ENCODE assay signal across 13 cellular contexts in genomic region chr12:71157601-71158233, GRCh38. TPM values are rescaled to one million over a fixed set of nuclear protein-coding genes. Genes with fewer than 3 reads are reported as not detected.
DNase-seq lines count a peak whose midpoint lies in the region; ATAC-seq and TF ChIP-seq lines count a peak whose summit lies in the region.
"Had no signal": no experiment of that assay in that cellular context is flagged by ENCODE, and none has a peak within 500 bp of the region (broad histone marks: within the 10 kb centered on the region; RNA-seq: fewer than 3 reads in every experiment).

TSS of gene TSPAN8 (minus strand) at chr12:71157999. CDS start at chr12:71157678, 321 bp downstream.

- H3K4me1 ChIP-seq in breast epithelium (no peaks in the 10 kb centered on the region), mammary epithelial cell (ENCODE audit: insufficient read depth, low read length) (no peaks in the 10 kb centered on the region), adipocyte (ENCODE audit: control insufficient read depth, insufficient read depth, low read length) (peaks cover 31% of the 10 kb centered on the region), upper lobe of left lung (peaks cover 0 to 12% (median 7%) of the 10 kb centered on the region in 4 donors)

- BruUV-seq in mammary epithelial cell (replicated peaks; lab: Mats Ljungman, UMichigan): no TSS peak

- peak within 1 kb of the TSS; percentile 7 to 23 (median 20) for H3K4me3 ChIP-seq in breast epithelium
- no peak within 1 kb of the TSS for H3K4me3 ChIP-seq in mammary epithelial cell (replicated peaks in 1 of 3; ENCODE audit: insufficient read depth in 1 of 3, low read depth in 2 of 3, low read length in 3 of 3)
- peak within 1 kb of the TSS; percentile 60 for H3K4me3 ChIP-seq in adipocyte (ENCODE audit: low read length)
- peak within 1 kb of the TSS in 3 of 4 donors; percentile 13 to 35 (median 21) for H3K4me3 ChIP-seq in upper lobe of left lung

- in situ Hi-C loops in mammary epithelial cell (cut with MboI; ENCODE audit: low sequenced_read_pairs in 2 of 2): no loop called here

- TF ChIP-seq POLR2A in breast epithelium (IDR thresholded peaks at IDR 0.05): no peak
- TF ChIP-seq POLR2A in upper lobe of left lung (IDR thresholded peaks at IDR 0.05): no peak

- DNase-seq in breast epithelium (ENCODE audit: low spot score in 2 of 2): no peak
- DNase-seq in mammary epithelial cell: no peak
- DNase-seq in adipocyte (ENCODE audit: low read depth): peak; percentile 10
- peak; percentile 45 for DNase-seq in mucosa of gallbladder (ENCODE audit: low spot score)
- no peak for DNase-seq in upper lobe of left lung
- DNase-seq in activated T-cell treated with anti-CD3 and anti-CD28 coated beads for 4 hours: no peak
- no peak for DNase-seq in cardiac septum (ENCODE audit: low spot score)
- DNase-seq in GM19240 (ENCODE audit: insufficient read length, low spot score): no peak
- DNase-seq: activated CD4-positive, alpha-beta T cell treated with anti-CD3 and anti-CD28 coated beads, Interleukin-2, amount 50 U/mL, for 48 hours; islet precursor cell; NCI-H2171 treated with DMSO at 0.1 percent for 48 hours had no signal

- H3K4me2 ChIP-seq in mammary epithelial cell (ENCODE audit: insufficient read depth, low read depth, low read length): no peak within 1 kb of the TSS

- CTCF ChIA-PET in mammary epithelial cell (lab: Charles Lee; ENCODE audit: low non-redundant PET): no interaction called here

- no peaks in the 10 kb centered on the region for H3K27me3 ChIP-seq in breast epithelium
- no peaks in the 10 kb centered on the region for H3K27me3 ChIP-seq in mammary epithelial cell (ENCODE audit: insufficient read depth, low read length)
- no peaks in the 10 kb centered on the region for H3K27me3 ChIP-seq in adipocyte (replicated peaks; ENCODE audit: control insufficient read depth, insufficient read depth, low read length)
- H3K27me3 ChIP-seq in upper lobe of left lung: no peaks in the 10 kb centered on the region

- WGBS in mammary epithelial cell (ENCODE audit: low coverage, missing lambda C conversion rate): 72% methylated on average over 7 of the region's 7 CpGs
- 50 to 57% methylated on average over 7 of the region's 7 CpGs for WGBS in upper lobe of left lung, 2 donors

- H3K27ac ChIP-seq in breast epithelium (no peak within 1 kb of the TSS), mammary epithelial cell (ENCODE audit: insufficient read depth, low read depth, low read length) (no peak within 1 kb of the TSS), upper lobe of left lung (peak within 1 kb of the TSS; percentile 3 to 68 (median 59))

- no peak for TF ChIP-seq CTCF in breast epithelium (IDR thresholded peaks at IDR 0.05)
- no peak for TF ChIP-seq CTCF in mammary epithelial cell (conservative IDR thresholded peaks at IDR 0.05 in 1 of 2, IDR thresholded peaks at IDR 0.05 in 1 of 2; ENCODE audit: extremely low read depth in 1 of 2, insufficient read depth in 1 of 2, low read depth in 1 of 2, low read length in 2 of 2)
- TF ChIP-seq CTCF in upper lobe of left lung (IDR thresholded peaks at IDR 0.05): no peak

- intact Hi-C loops in breast epithelium (cut with DNase I; ENCODE audit: low total_unique reads): no loop called here
- intact Hi-C loops in mammary epithelial cell (cut with micrococcal nuclease): no loop called here
- intact Hi-C loops in cardiac septum (cut with DNase I): no loop called here

- H4K20me1 ChIP-seq in mammary epithelial cell (ENCODE audit: insufficient read depth, low read length): no peaks in the 10 kb centered on the region

- no peak within 1 kb of the TSS for H3K9ac ChIP-seq in mammary epithelial cell (ENCODE audit: insufficient read depth, low read length)
- H3K9ac ChIP-seq in adipocyte (ENCODE audit: low read length): peak within 1 kb of the TSS; percentile 52

- H2AFZ ChIP-seq in mammary epithelial cell (ENCODE audit: low read depth, low read length): no peak within 1 kb of the TSS

- H3K9me3 ChIP-seq in breast epithelium: no peaks in the 10 kb centered on the region
- no peaks in the 10 kb centered on the region for H3K9me3 ChIP-seq in mammary epithelial cell (replicated peaks; ENCODE audit: insufficient read depth, low read length)
- no peaks in the 10 kb centered on the region for H3K9me3 ChIP-seq in adipocyte (ENCODE audit: control insufficient read depth, low read length)
- no peaks in the 10 kb centered on the region for H3K9me3 ChIP-seq in upper lobe of left lung

- H3K36me3 ChIP-seq in breast epithelium (no peaks in the 10 kb centered on the region), mammary epithelial cell (ENCODE audit: insufficient read depth, low read length) (no peaks in the 10 kb centered on the region), adipocyte (ENCODE audit: control insufficient read depth, insufficient read depth, low read length, severe bottlenecking) (no peaks in the 10 kb centered on the region), upper lobe of left lung (no peaks in the 10 kb centered on the region)

- dilution Hi-C loops in mammary epithelial cell (cut with HindIII; ENCODE audit: low sequenced_read_pairs): no loop called here

- no peak for ATAC-seq in upper lobe of left lung (ENCODE audit: low FRiP score in 2 of 2)
- ATAC-seq: SK-N-SH treated with all-trans-retinoic acid at 6 μM for 48 hours had no signal

- H3K79me2 ChIP-seq in mammary epithelial cell (ENCODE audit: insufficient read depth, low read length): no peaks in the 10 kb centered on the region

- TF ChIP-seq EP300 in upper lobe of left lung (IDR thresholded peaks at IDR 0.05): no peak

RNA-seq across cellular contexts. Expression of gene TSPAN8, which starts in this region (rescaled TPM):
- total RNA-seq in breast epithelium (10 to 100 TPM in 2 of 3 donors, 1 to 10 TPM in 1; 3.1 to 28.3 (median 18.4) TPM), mammary epithelial cell (not detected), mucosa of gallbladder (345 TPM), upper lobe of left lung (10 to 100 TPM; 10.8 to 26.3 (median 13.7) TPM), cardiac septum (not detected)
- polyA plus RNA-seq in mammary epithelial cell: not detected
- not detected for polyA minus RNA-seq in mammary epithelial cell
- polyA plus RNA-seq: AG04450 had no signal

Comparison
In these comparisons a context has a peak if more than half of its experiments do, and no peak if none do; other contexts are left out.
1. RNA of gene TSPAN8 (total RNA-seq): 345 TPM in mucosa of gallbladder (single experiment); 3.1 to 28.3 TPM in breast epithelium, 10.8 to 26.3 TPM in upper lobe of left lung, not detected in cardiac septum (single experiment) and not detected in mammary epithelial cell; every median in the first group is over 10 times any median in the second.
2. H3K4me3 ChIP-seq: peak in breast epithelium (3 of 3), adipocyte (single experiment) and upper lobe of left lung (3 of 4); none in mammary epithelial cell (0 of 3).
3. DNase-seq: peak in adipocyte (single experiment) and mucosa of gallbladder (single experiment); none in breast epithelium (0 of 2), mammary epithelial cell (single experiment), upper lobe of left lung (0 of 2), activated T-cell treated with anti-CD3 and anti-CD28 coated beads for 4 hours (single experiment), cardiac septum (single experiment) and GM19240 (single experiment).
4. H3K27ac ChIP-seq: peak in upper lobe of left lung (4 of 4); none in breast epithelium (0 of 2) and mammary epithelial cell (single experiment).